Comparison of ENCODE assay signal across 1 cellular context in genomic region chr5:177455661-177456590, GRCh38.
TF ChIP-seq lines count a peak whose summit lies in the region.

No MANE protein-coding gene starts in this region.

TF ChIP-seq in K562, 482 proteins besides CTCF, POLR2A, EP300 and RAD21 (continues in another document):
- TF ChIP-seq ZBTB1 (CRISPR knock-in tag; IDR thresholded peaks at IDR 0.05; ENCODE audit: borderline replicate concordance, low read depth) (no peak), ESRRA (IDR thresholded peaks at IDR 0.05; ENCODE audit: borderline replicate concordance, low read depth) (peak; percentile 5; the same call in 1 of the 2 replicates), MAFF (IDR thresholded peaks at IDR 0.05; ENCODE audit: low read length) (no peak), FIP1L1 (IDR thresholded peaks at IDR 0.05; ENCODE audit: low read depth, low read length, poor library complexity, severe bottlenecking) (peak; percentile 63), GABPB1 (CRISPR knock-in tag; IDR thresholded peaks at IDR 0.05) (peak; percentile 44), ARID3B (CRISPR knock-in tag; IDR thresholded peaks at IDR 0.05; ENCODE audit: borderline replicate concordance) (no peak), MAZ (CRISPR knock-in tag; conservative IDR thresholded peaks at IDR 0.05 in 1 of 2, IDR thresholded peaks at IDR 0.05 in 1 of 2) (peak in 1 of 2 experiments; percentile 85; a peak in 2 of 4 replicates), MAFG (tag; conservative IDR thresholded peaks at IDR 0.05) (no peak), CEBPB (tag; IDR thresholded peaks at IDR 0.05) (no peak), TCF7L2 (IDR thresholded peaks at IDR 0.05; ENCODE audit: low read depth, low read length) (no peak), KLF10 (CRISPR knock-in tag; IDR thresholded peaks at IDR 0.05) (no peak), CHD2 (IDR thresholded peaks at IDR 0.05; ENCODE audit: low read depth, low read length) (0 out of 2 replicates have a peak, but pooled peaks have one; percentile 9), ZKSCAN1 (IDR thresholded peaks at IDR 0.05; ENCODE audit: low read depth, low read length) (0 out of 2 replicates have a peak, but pooled peaks have one; percentile 23), ZNF766 (CRISPR knock-in tag; conservative IDR thresholded peaks at IDR 0.05) (no peak), SP1 (CRISPR knock-in tag; IDR thresholded peaks at IDR 0.05) (peak; percentile 54; the same call in 1 of the 2 replicates), EZH2 (IDR thresholded peaks at IDR 0.05; ENCODE audit: borderline replicate concordance, low read depth, low read length) (no peak), MTA1 (IDR thresholded peaks at IDR 0.05; ENCODE audit: borderline replicate concordance) (no peak), PCBP1 (IDR thresholded peaks at IDR 0.05; ENCODE audit: low read depth, low read length, poor library complexity, severe bottlenecking) (no peak), MYNN (IDR thresholded peaks at IDR 0.05) (0 out of 2 replicates have a peak, but pooled peaks have one; percentile 28), MYNN (CRISPR knock-in tag; IDR thresholded peaks at IDR 0.05) (no peak), CHD1 (IDR thresholded peaks at IDR 0.05; ENCODE audit: low read length) (peak; percentile 79), SIX5 (IDR thresholded peaks at IDR 0.05; ENCODE audit: borderline replicate concordance in 1 of 2, insufficient read depth in 1 of 2, low read depth in 1 of 2, low read length in 2 of 2) (no peak), ZNF79 (CRISPR knock-in tag; IDR thresholded peaks at IDR 0.05; ENCODE audit: low read depth) (no peak), GABPA (tag; conservative IDR thresholded peaks at IDR 0.05; ENCODE audit: low read depth) (peak; percentile 76), TEAD1 (CRISPR knock-in tag; IDR thresholded peaks at IDR 0.05) (peak in 1 of 2 experiments; percentile 17; a peak in 1 of 4 replicates), RBM14 (IDR thresholded peaks at IDR 0.05; ENCODE audit: borderline replicate concordance, insufficient read depth, low read depth, low read length) (0 out of 2 replicates have a peak, but pooled peaks have one; percentile 27), CTCFL (IDR thresholded peaks at IDR 0.05; ENCODE audit: borderline replicate concordance, insufficient read depth, low read depth, low read length, poor library complexity, severe bottlenecking) (peak; percentile 98), ZBTB43 (CRISPR knock-in tag; IDR thresholded peaks at IDR 0.05) (no peak), ZNF184 (CRISPR knock-in tag; IDR thresholded peaks at IDR 0.05) (no peak), E2F8 (IDR thresholded peaks at IDR 0.05; ENCODE audit: low read depth, partially characterized antibody) (peak; percentile 20), KAT7 (CRISPR knock-in tag; IDR thresholded peaks at IDR 0.05; ENCODE audit: borderline replicate concordance) (peak; percentile 77; the same call in 1 of the 2 replicates), KLF13 (tag; IDR thresholded peaks at IDR 0.05; ENCODE audit: borderline replicate concordance, low read depth) (no peak), SIN3B (IDR thresholded peaks at IDR 0.05; ENCODE audit: low read depth) (peak; percentile 9; the same call in 1 of the 2 replicates), TCF7 (IDR thresholded peaks at IDR 0.05; ENCODE audit: borderline replicate concordance) (0 out of 2 replicates have a peak, but pooled peaks have one; percentile 20), ZNF175 (CRISPR knock-in tag; IDR thresholded peaks at IDR 0.05; ENCODE audit: low read depth) (no peak), RB1 (IDR thresholded peaks at IDR 0.05; ENCODE audit: low read depth) (peak; percentile 21), MYC (IDR thresholded peaks at IDR 0.05; ENCODE audit: low read depth, low read length) (0 out of 2 replicates have a peak, but pooled peaks have one; percentile 29), MYC (CRISPR knock-in tag; IDR thresholded peaks at IDR 0.05; ENCODE audit: borderline replicate concordance, low read depth) (no peak), KAT2B (IDR thresholded peaks at IDR 0.05; ENCODE audit: low read depth, low read length) (peak; percentile 67), FOXO4 (CRISPR knock-in tag; IDR thresholded peaks at IDR 0.05) (no peak), CBX5 (IDR thresholded peaks at IDR 0.05; ENCODE audit: borderline replicate concordance, low read depth) (0 out of 2 replicates have a peak, but pooled peaks have one; percentile 15), ZNF124 (CRISPR knock-in tag; IDR thresholded peaks at IDR 0.05) (no peak), SAFB (IDR thresholded peaks at IDR 0.05; ENCODE audit: borderline replicate concordance, low read depth, low read length) (peak; percentile 81), NCOR1 (IDR thresholded peaks at IDR 0.05) (peak; percentile 22; the same call in 1 of the 2 replicates), GTF2E2 (tag; IDR thresholded peaks at IDR 0.05) (no peak), ZMIZ1 (IDR thresholded peaks at IDR 0.05; ENCODE audit: low read depth in 2 of 2, low read length in 2 of 2) (no peak), CTBP1 (IDR thresholded peaks at IDR 0.05; ENCODE audit: borderline replicate concordance) (peak; percentile 14; the same call in 1 of the 2 replicates), SNAPC5 (CRISPR knock-in tag; IDR thresholded peaks at IDR 0.05) (no peak), WHSC1 (IDR thresholded peaks at IDR 0.05; ENCODE audit: low read length) (no peak), ZNF696 (CRISPR knock-in tag; conservative IDR thresholded peaks at IDR 0.05) (no peak), ZNF239 (CRISPR knock-in tag; IDR thresholded peaks at IDR 0.05) (no peak), FOXP1 (CRISPR knock-in tag; IDR thresholded peaks at IDR 0.05) (no peak), VEZF1 (CRISPR knock-in tag; IDR thresholded peaks at IDR 0.05) (peak; percentile 93), MLX (CRISPR knock-in tag; conservative IDR thresholded peaks at IDR 0.05) (no peak), NR3C1 (CRISPR knock-in tag; IDR thresholded peaks at IDR 0.05) (no peak), SMAD3 (CRISPR knock-in tag; conservative IDR thresholded peaks at IDR 0.05) (no peak), POLR2B (IDR thresholded peaks at IDR 0.05; ENCODE audit: low read depth, partially characterized antibody) (peak; percentile 31), ZNF445 (CRISPR knock-in tag; IDR thresholded peaks at IDR 0.05; ENCODE audit: low read depth) (no peak)
